ENCODE assay signal across 26 cellular contexts in the genomic region with DNA sequence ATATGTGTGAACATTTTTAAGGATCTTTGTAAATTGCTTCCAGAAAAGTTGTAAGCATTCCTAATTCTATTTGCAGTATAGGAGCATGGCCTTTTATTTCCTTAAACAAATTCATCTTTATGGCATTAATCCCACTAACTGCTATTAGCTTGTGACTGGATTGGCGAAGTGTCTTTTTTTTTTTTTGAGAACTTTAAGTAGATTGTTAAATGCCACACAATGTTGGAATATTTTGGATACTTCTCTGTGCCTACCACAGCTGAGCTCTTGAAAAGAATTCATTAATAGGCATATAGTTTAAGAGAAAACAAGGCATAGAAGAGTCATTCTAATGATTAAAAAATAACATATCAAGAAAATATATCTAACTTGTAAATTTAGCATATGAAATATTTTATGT.
"Had no signal": no experiment of that assay in that cellular context is flagged by ENCODE, and none has a peak within 500 bp of the region (broad histone marks: within the 10 kb centered on the region; RNA-seq: fewer than 3 reads in every experiment).

No MANE protein-coding gene starts in this region.

- H3K27me3 ChIP-seq: pancreas, right atrium auricular region, spleen, suprapubic skin, tibial artery, upper lobe of right lung had no signal

- DNase-seq: hypothalamus; immature natural killer cell; kidney; left colon; left lung; lower lobe of right lung; mammary epithelial cell; mesendoderm; naive thymus-derived CD4-positive, alpha-beta T cell; pancreas; psoas muscle; small intestine; spleen; stimulated activated CD4-positive, alpha-beta T cell treated with anti-CD3 and anti-CD28 coated beads, Interleukin-4, amount 100 ng/mL, for 24 hours; stimulated activated naive CD4-positive, alpha-beta T cell; tibial artery; trophoblast cell; upper lobe of right lung had no signal

- H3K4me3 ChIP-seq: left lung, lower lobe of right lung, pancreas, psoas muscle, right atrium auricular region, spleen, suprapubic skin, thoracic aorta, tibial artery, upper lobe of right lung had no signal

- H3K4me1 Mint-ChIP-seq: immature natural killer cell had no signal

- H3K27me3 Mint-ChIP-seq: stimulated activated naive CD8-positive, alpha-beta T cell treated with anti-CD3 and anti-CD28 coated beads, Interleukin-15, Interleukin-2, amounts not matched to agents 100 ng/mL and 50 ng/mL, for 24 hours had no signal

- H3K27ac Mint-ChIP-seq: immature natural killer cell; mesothelial cell of epicardium; naive thymus-derived CD4-positive, alpha-beta T cell; natural killer cell treated with Interleukin-12 subunit alpha and Interleukin-12 subunit beta and Interleukin-15 and Interleukin-18, amount 100 ng/mL, for 72 hours; stimulated activated effector memory CD8-positive, alpha-beta T cell treated with anti-CD3 and anti-CD28 coated beads, Interleukin-12 subunit alpha, Interleukin-12 subunit beta, amount 100 ng/mL, for 72 hours; stimulated activated naive CD8-positive, alpha-beta T cell treated with anti-CD3 and anti-CD28 coated beads, Interleukin-15, Interleukin-2, amounts not matched to agents 100 ng/mL and 50 ng/mL, for 24 hours had no signal

- H3K4me3 Mint-ChIP-seq: immature natural killer cell; mesothelial cell of epicardium; naive thymus-derived CD4-positive, alpha-beta T cell; natural killer cell treated with Interleukin-12 subunit alpha and Interleukin-12 subunit beta and Interleukin-15 and Interleukin-18, amount 100 ng/mL, for 72 hours; stimulated activated effector memory CD8-positive, alpha-beta T cell treated with anti-CD3 and anti-CD28 coated beads, Interleukin-12 subunit alpha, Interleukin-12 subunit beta, amount 100 ng/mL, for 72 hours; stimulated activated naive CD8-positive, alpha-beta T cell treated with anti-CD3 and anti-CD28 coated beads, Interleukin-15, Interleukin-2, amounts not matched to agents 100 ng/mL and 50 ng/mL, for 24 hours had no signal

- H3K27ac ChIP-seq: left lung, lower lobe of right lung, pancreas, psoas muscle, right atrium auricular region, spleen, suprapubic skin, thoracic aorta, tibial artery, upper lobe of right lung had no signal

- H3K36me3 ChIP-seq: left lung, pancreas, right atrium auricular region, spleen, thoracic aorta, tibial artery, upper lobe of right lung had no signal

- H3K4me1 ChIP-seq: left lung, lower lobe of right lung, pancreas, psoas muscle, right atrium auricular region, spleen, suprapubic skin, tibial artery had no signal

- H3K36me3 Mint-ChIP-seq: immature natural killer cell; mesothelial cell of epicardium; naive thymus-derived CD4-positive, alpha-beta T cell; natural killer cell treated with Interleukin-12 subunit alpha and Interleukin-12 subunit beta and Interleukin-15 and Interleukin-18, amount 100 ng/mL, for 72 hours had no signal

- H3K9me3 ChIP-seq: left lung, lower lobe of right lung, pancreas, psoas muscle, right atrium auricular region, spleen, suprapubic skin, thoracic aorta, tibial artery, upper lobe of right lung had no signal

- H3K9me3 Mint-ChIP-seq: immature natural killer cell; mesothelial cell of epicardium; naive thymus-derived CD4-positive, alpha-beta T cell; natural killer cell treated with Interleukin-12 subunit alpha and Interleukin-12 subunit beta and Interleukin-15 and Interleukin-18, amount 100 ng/mL, for 72 hours; stimulated activated effector memory CD8-positive, alpha-beta T cell treated with anti-CD3 and anti-CD28 coated beads, Interleukin-12 subunit alpha, Interleukin-12 subunit beta, amount 100 ng/mL, for 72 hours; stimulated activated naive CD8-positive, alpha-beta T cell treated with anti-CD3 and anti-CD28 coated beads, Interleukin-15, Interleukin-2, amounts not matched to agents 100 ng/mL and 50 ng/mL, for 24 hours had no signal

- ATAC-seq: left colon; left lung; lower lobe of right lung; naive thymus-derived CD4-positive, alpha-beta T cell; natural killer cell treated with Interleukin-12 subunit alpha and Interleukin-12 subunit beta and Interleukin-15 and Interleukin-18, amount 100 ng/mL, for 72 hours; pancreas; psoas muscle; sciatic nerve; stimulated activated effector memory CD8-positive, alpha-beta T cell treated with anti-CD3 and anti-CD28 coated beads, Interleukin-12 subunit alpha, Interleukin-12 subunit beta, amount 100 ng/mL, for 72 hours; upper lobe of right lung had no signal
